26 cellular contexts compared by ENCODE assay signal in the genomic region with DNA sequence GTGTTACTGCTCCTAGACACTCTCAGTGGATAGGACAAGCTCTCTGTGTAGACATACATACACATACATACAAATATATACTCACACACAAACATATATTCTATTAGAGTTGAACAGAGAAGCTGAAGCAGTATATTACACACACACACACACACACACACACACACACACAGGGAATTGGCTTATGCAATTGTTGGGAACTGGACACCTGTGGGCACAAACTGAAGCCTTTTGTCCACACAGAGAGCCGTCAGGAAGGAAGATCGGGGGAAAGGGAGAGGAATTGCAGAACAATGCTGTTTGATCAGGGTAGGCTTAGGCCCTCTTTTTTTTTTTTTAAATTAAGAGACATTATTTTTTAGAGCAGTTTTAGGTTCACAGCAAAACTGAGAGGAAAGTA.
"Had no signal": no experiment of that assay in that cellular context is flagged by ENCODE, and none has a peak within 500 bp of the region (broad histone marks: within the 10 kb centered on the region; RNA-seq: fewer than 3 reads in every experiment).

No MANE protein-coding gene starts in this region.

- H3K36me3 Mint-ChIP-seq: mesothelial cell of epicardium had no signal

- DNase-seq: cerebellar nuclear complex; colonic mucosa; cortex of kidney; effector CD8-positive, alpha-beta T cell; effector memory CD8-positive, alpha-beta T cell; endodermal cell; erythroblast; esophagus squamous epithelium; foreskin fibroblast; foreskin melanocyte; gastrocnemius medialis; heart right ventricle; hippocampal formation; left cardiac atrium; left lung; left ventricle myocardium superior; lower lobe of right lung; mesenchymal stem cell; mucosa of descending colon had no signal

- H3K27ac Mint-ChIP-seq: dendritic cell treated with granulocyte-macrophage colony-stimulating factor and Interleukin-4, amounts not matched to agents 40 ng/mL and 50 ng/mL, for 4 days; effector memory CD8-positive, alpha-beta T cell; endodermal cell; mesothelial cell of epicardium had no signal

- ATAC-seq: effector memory CD8-positive, alpha-beta T cell; esophagus mucosa; gastrocnemius medialis; heart right ventricle; left cardiac atrium; left lung; left ventricle myocardium superior; lower lobe of right lung; mucosa of descending colon had no signal

- H3K4me3 Mint-ChIP-seq: dendritic cell treated with granulocyte-macrophage colony-stimulating factor and Interleukin-4, amounts not matched to agents 40 ng/mL and 50 ng/mL, for 4 days; effector memory CD8-positive, alpha-beta T cell; endodermal cell; mesothelial cell of epicardium had no signal

- FAIRE-seq: endometrium, islet of Langerhans, keratinocyte had no signal

- H3K4me3 ChIP-seq: colonic mucosa, esophagus squamous epithelium, gastrocnemius medialis, heart right ventricle, left lung, lower lobe of right lung, mucosa of descending colon had no signal

- H3K27ac ChIP-seq: colonic mucosa, epithelial cell of prostate, esophagus squamous epithelium, gastrocnemius medialis, heart right ventricle, left lung, lower lobe of right lung had no signal

- H3K9me3 Mint-ChIP-seq: dendritic cell treated with granulocyte-macrophage colony-stimulating factor and Interleukin-4, amounts not matched to agents 40 ng/mL and 50 ng/mL, for 4 days; effector memory CD8-positive, alpha-beta T cell; mesothelial cell of epicardium had no signal

- H3K36me3 ChIP-seq: colonic mucosa, esophagus squamous epithelium, gastrocnemius medialis, heart right ventricle, left lung, lower lobe of right lung had no signal

- H3K27me3 ChIP-seq: colonic mucosa, esophagus squamous epithelium, gastrocnemius medialis, heart right ventricle, left lung had no signal

- H3K4me1 ChIP-seq: colonic mucosa, esophagus squamous epithelium, gastrocnemius medialis, left lung, lower lobe of right lung had no signal

- H3K9me3 ChIP-seq: colonic mucosa, esophagus squamous epithelium, gastrocnemius medialis, heart right ventricle, left lung, lower lobe of right lung, mucosa of descending colon had no signal

- H3K27me3 Mint-ChIP-seq: dendritic cell treated with granulocyte-macrophage colony-stimulating factor and Interleukin-4, amounts not matched to agents 40 ng/mL and 50 ng/mL, for 4 days; effector memory CD8-positive, alpha-beta T cell had no signal
